14 cellular contexts compared by ENCODE assay signal in the genomic region with DNA sequence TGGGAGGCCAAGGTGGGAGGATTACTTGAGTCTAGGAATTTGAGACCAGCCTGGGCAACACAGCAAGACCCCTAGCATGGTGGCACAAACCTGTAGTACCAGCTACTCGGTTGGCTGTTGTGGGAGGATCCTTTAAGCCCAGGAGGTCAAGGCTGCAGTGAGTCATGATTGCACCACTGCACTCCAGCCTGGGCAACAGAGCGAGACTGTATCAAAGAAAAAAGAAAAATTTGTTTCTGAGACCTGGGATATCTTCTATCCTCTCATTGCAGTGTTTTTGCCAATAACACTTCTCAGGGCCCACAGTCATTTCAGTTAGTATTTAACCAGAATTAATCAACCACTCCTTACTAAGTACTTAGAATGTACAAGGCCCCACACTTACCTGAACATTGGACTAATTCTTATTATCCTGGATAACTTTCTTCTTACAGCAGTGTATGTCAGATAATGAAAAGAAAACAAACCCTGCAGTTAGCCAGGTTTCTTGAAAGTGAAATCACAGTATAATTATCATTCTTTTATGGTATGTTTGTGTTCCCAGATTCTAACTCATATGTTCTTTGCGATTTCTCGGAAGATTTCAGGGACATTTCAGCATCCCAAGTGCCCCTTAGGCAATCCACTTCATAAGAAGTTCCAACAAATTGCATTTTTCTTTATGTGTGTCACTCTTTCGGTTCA.
DNase-seq lines count a peak whose midpoint lies in the region; ATAC-seq and TF ChIP-seq lines count a peak whose summit lies in the region.
"Had no signal": no experiment of that assay in that cellular context is flagged by ENCODE, and none has a peak within 500 bp of the region (broad histone marks: within the 10 kb centered on the region; RNA-seq: fewer than 3 reads in every experiment).

No MANE protein-coding gene starts in this region.

- H3K27me3 Mint-ChIP-seq in chondrocyte (ENCODE audit: low read depth) = no peaks in the 10 kb centered on the region
- H3K27me3 Mint-ChIP-seq: activated CD4-positive, alpha-beta T cell treated with anti-CD3 and anti-CD28 coated beads, Interleukin-2, amount 10 ng/mL, durations not matched to agents 7 days and 5 days; activated naive CD8-positive, alpha-beta T cell treated with anti-CD3 and anti-CD28 coated beads for 36 hours; IgD-negative memory B cell; stimulated activated naive CD8-positive, alpha-beta T cell treated with anti-CD3 and anti-CD28 coated beads, Interleukin-15, Interleukin-2, amounts not matched to agents 100 ng/mL and 50 ng/mL, for 24 hours had no signal

- no peak overlapping the region for H3K4me3 ChIP-seq in right lobe of liver
- no peak overlapping the region for H3K4me3 ChIP-seq in coronary artery
- H3K4me3 ChIP-seq: gastrocnemius medialis had no signal

- DNase-seq in chondrocyte (ENCODE audit: low spot score) (no peak), right lobe of liver (no peak), SIG-M5 treated with dmso at 0.1 percent for 504 hours (lab: John Stamatoyannopoulos, UW; ENCODE audit: unreplicated experiment) (no peak), coronary artery (ENCODE audit: low spot score) (no peak), NCI-H510A treated with DMSO at 0.1 percent for 48 hours (lab: John Stamatoyannopoulos, UW) (no peak)
- DNase-seq: activated CD4-positive, alpha-beta T cell treated with anti-CD3 and anti-CD28 coated beads, Interleukin-2, amount 10 ng/mL, durations not matched to agents 7 days and 5 days; activated naive CD8-positive, alpha-beta T cell treated with anti-CD3 and anti-CD28 coated beads for 36 hours; gastrocnemius medialis; NCI-H345; SHP77 treated with DMSO at 0.1 percent for 48 hours had no signal

- no peak for TF ChIP-seq RAD21 in Ishikawa (IDR thresholded peaks at IDR 0.05; ENCODE audit: low read depth)

- H3K9me3 ChIP-seq in right lobe of liver = no peaks in the 10 kb centered on the region
- H3K9me3 ChIP-seq: gastrocnemius medialis had no signal

- H3K27ac ChIP-seq in right lobe of liver (no peak overlapping the region), coronary artery (no peak overlapping the region)
- H3K27ac ChIP-seq: gastrocnemius medialis had no signal

- no peaks in the 10 kb centered on the region for H3K9me3 Mint-ChIP-seq in chondrocyte (ENCODE audit: low read depth)
- H3K9me3 Mint-ChIP-seq: activated CD4-positive, alpha-beta T cell treated with anti-CD3 and anti-CD28 coated beads, Interleukin-2, amount 10 ng/mL, durations not matched to agents 7 days and 5 days; activated naive CD8-positive, alpha-beta T cell treated with anti-CD3 and anti-CD28 coated beads for 36 hours; IgD-negative memory B cell; stimulated activated naive CD8-positive, alpha-beta T cell treated with anti-CD3 and anti-CD28 coated beads, Interleukin-15, Interleukin-2, amounts not matched to agents 100 ng/mL and 50 ng/mL, for 24 hours had no signal

- ATAC-seq in right lobe of liver (peak in 3 of 4 donors; percentile 36 to 74 (median 56)), GM19397 (IDR thresholded peaks at IDR 0.05; ENCODE audit: unreplicated experiment) (no peak)
- ATAC-seq: gastrocnemius medialis had no signal

- intact Hi-C loops in right lobe of liver (cut with DNase I) = no loop called here

- peaks cover 22% of the 10 kb centered on the region for H3K4me1 Mint-ChIP-seq in chondrocyte (ENCODE audit: low read depth)
- H3K4me1 Mint-ChIP-seq: activated CD4-positive, alpha-beta T cell treated with anti-CD3 and anti-CD28 coated beads, Interleukin-2, amount 10 ng/mL, durations not matched to agents 7 days and 5 days; activated naive CD8-positive, alpha-beta T cell treated with anti-CD3 and anti-CD28 coated beads for 36 hours; IgD-negative memory B cell had no signal

- H3K27me3 ChIP-seq in right lobe of liver = no peaks in the 10 kb centered on the region
- H3K27me3 ChIP-seq: gastrocnemius medialis had no signal

- no peak for TF ChIP-seq CTCF in chondrocyte (IDR thresholded peaks at IDR 0.05)
- TF ChIP-seq CTCF in right lobe of liver (IDR thresholded peaks at IDR 0.05) = no peak
- no peak for TF ChIP-seq CTCF in coronary artery (IDR thresholded peaks at IDR 0.05)

- H3K4me1 ChIP-seq in right lobe of liver = no peaks in the 10 kb centered on the region
- H3K4me1 ChIP-seq: gastrocnemius medialis had no signal

- WGBS in right lobe of liver (ENCODE audit: insufficient coverage, low coverage, low lambda C conversion rate, missing lambda C conversion rate) = 77% methylated on average over 5 of the region's 5 CpGs

- no peak for TF ChIP-seq POLR2A in right lobe of liver (IDR thresholded peaks at IDR 0.05)

- no peak for TF ChIP-seq EP300 in Ishikawa (IDR thresholded peaks at IDR 0.05; ENCODE audit: borderline replicate concordance)

- peak overlapping the region; percentile 96 for H3K27ac Mint-ChIP-seq in chondrocyte (ENCODE audit: unreplicated experiment)
- H3K27ac Mint-ChIP-seq: activated CD4-positive, alpha-beta T cell treated with anti-CD3 and anti-CD28 coated beads, Interleukin-2, amount 10 ng/mL, durations not matched to agents 7 days and 5 days; activated naive CD8-positive, alpha-beta T cell treated with anti-CD3 and anti-CD28 coated beads for 36 hours; IgD-negative memory B cell; stimulated activated naive CD8-positive, alpha-beta T cell treated with anti-CD3 and anti-CD28 coated beads, Interleukin-15, Interleukin-2, amounts not matched to agents 100 ng/mL and 50 ng/mL, for 24 hours had no signal

- no peaks in the 10 kb centered on the region for H3K36me3 Mint-ChIP-seq in chondrocyte (ENCODE audit: low read depth)

- H3K36me3 ChIP-seq in right lobe of liver = no peaks in the 10 kb centered on the region
- H3K36me3 ChIP-seq: gastrocnemius medialis had no signal

- no peak overlapping the region for H3K4me3 Mint-ChIP-seq in chondrocyte (ENCODE audit: unreplicated experiment)
- H3K4me3 Mint-ChIP-seq: activated CD4-positive, alpha-beta T cell treated with anti-CD3 and anti-CD28 coated beads, Interleukin-2, amount 10 ng/mL, durations not matched to agents 7 days and 5 days; activated naive CD8-positive, alpha-beta T cell treated with anti-CD3 and anti-CD28 coated beads for 36 hours; IgD-negative memory B cell; stimulated activated naive CD8-positive, alpha-beta T cell treated with anti-CD3 and anti-CD28 coated beads, Interleukin-15, Interleukin-2, amounts not matched to agents 100 ng/mL and 50 ng/mL, for 24 hours had no signal

TF ChIP-seq in Ishikawa, 13 proteins besides CTCF, POLR2A, EP300 and RAD21:
- TF ChIP-seq TCF12 (IDR thresholded peaks at IDR 0.05; ENCODE audit: low read depth) (peak; percentile 32; the same call in 1 of the 2 replicates), CEBPB (IDR thresholded peaks at IDR 0.05) (peak; percentile 72)
- TF ChIP-seq, protein P1, sequence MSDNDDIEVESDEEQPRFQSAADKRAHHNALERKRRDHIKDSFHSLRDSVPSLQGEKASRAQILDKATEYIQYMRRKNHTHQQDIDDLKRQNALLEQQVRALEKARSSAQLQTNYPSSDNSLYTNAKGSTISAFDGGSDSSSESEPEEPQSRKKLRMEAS (IDR thresholded peaks at IDR 0.05) = no peak
- TF ChIP-seq, protein P2, sequence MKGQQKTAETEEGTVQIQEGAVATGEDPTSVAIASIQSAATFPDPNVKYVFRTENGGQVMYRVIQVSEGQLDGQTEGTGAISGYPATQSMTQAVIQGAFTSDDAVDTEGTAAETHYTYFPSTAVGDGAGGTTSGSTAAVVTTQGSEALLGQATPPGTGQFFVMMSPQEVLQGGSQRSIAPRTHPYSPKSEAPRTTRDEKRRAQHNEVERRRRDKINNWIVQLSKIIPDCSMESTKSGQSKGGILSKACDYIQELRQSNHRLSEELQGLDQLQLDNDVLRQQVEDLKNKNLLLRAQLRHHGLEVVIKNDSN (IDR thresholded peaks at IDR 0.05) = no peak
